8 cellular contexts compared by ENCODE assay signal in the genomic region with DNA sequence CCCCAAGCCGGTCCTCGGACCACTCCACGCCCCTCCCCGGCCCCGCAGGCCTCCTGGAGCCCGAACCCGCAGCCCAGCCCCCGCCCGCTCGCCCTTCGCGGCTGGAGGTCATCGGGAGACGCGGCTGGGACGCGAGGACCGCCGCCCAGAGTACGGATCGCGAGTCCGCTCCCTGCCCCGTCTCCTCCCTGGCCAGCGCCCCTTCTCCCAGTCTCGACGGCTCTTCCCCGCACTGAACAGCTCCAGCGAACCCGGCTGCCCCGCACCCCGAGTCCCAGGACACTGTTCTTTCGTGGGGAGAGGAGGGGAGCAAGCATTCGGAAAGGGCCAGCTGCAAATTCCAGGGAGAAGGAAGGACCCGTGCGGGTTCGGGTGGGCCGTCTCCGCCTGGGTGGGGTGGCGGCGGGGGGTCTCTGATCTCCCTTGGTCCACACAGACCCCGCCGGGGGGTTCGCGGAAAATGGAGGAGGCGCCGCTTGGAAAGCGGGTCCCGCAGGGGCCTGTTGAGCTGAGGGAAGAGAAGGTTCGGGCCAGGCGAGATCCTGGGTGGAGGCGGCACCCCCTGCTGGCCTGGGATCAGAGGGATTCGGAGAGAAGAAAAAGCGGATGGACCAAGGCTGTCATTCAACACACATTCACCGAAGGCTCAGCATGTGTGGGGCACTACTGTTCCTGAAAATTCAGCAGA. TPM values are rescaled to one million over a fixed set of nuclear protein-coding genes. Genes with fewer than 3 reads are reported as not detected.
A peak's percentile ranks its signal among the peaks of the same experiment; 100 is the strongest.
DNase-seq lines count a peak whose midpoint lies in the region; ATAC-seq, FAIRE-seq and TF ChIP-seq lines count a peak whose summit lies in the region.

No MANE protein-coding gene starts in this region.

- peak in 4 of 6 experiments; percentile 34 to 67 (median 64) for TF ChIP-seq CTCF in Peyer's patch (IDR thresholded peaks at IDR 0.05)

- POLR2A ChIA-PET in CD4-positive, alpha-beta memory T cell (lab: Charles Lee; ENCODE audit: partially characterized antibody): interaction anchor here (0.9 to 1.8 kb wide), 12 partner anchors 9 to 486 kb away, joined by 3 to 8 read pairs (median 3); a partner anchor contains a TSS

- CTCF ChIA-PET in CD4-positive, alpha-beta memory T cell (lab: Charles Lee; ENCODE audit: partially characterized antibody): interaction anchor here (0.6 to 1.8 kb wide), 5 partner anchors 12 to 396 kb away, joined by 3 to 10 read pairs (median 4); no protein-coding TSS in a partner anchor

- peaks cover 32% of the 10 kb centered on the region for H3K4me1 ChIP-seq in CD4-positive, alpha-beta memory T cell (ENCODE audit: insufficient read depth, low read length)
- H3K4me1 ChIP-seq in Peyer's patch: peaks cover 1 to 40% (median 27%) of the 10 kb centered on the region in 4 donors

- H3K9me3 ChIP-seq in CD4-positive, alpha-beta memory T cell (ENCODE audit: control insufficient read depth in 1 of 2, low read length in 2 of 2): no peaks in the 10 kb centered on the region
- no peaks in the 10 kb centered on the region for H3K9me3 ChIP-seq in Peyer's patch

- peaks cover 5 to 12% of the 10 kb centered on the region in 2 donors for H3K27me3 Mint-ChIP-seq in CD4-positive, alpha-beta memory T cell
- peaks cover 47% of the 10 kb centered on the region for H3K27me3 Mint-ChIP-seq in stimulated activated memory B cell treated with anti-CD40 and anti-IgM and Interleukin-4, amounts not matched to agents 10 μg/mL and 1 μg/mL and 100 μg/mL, for 72 hours

- H3K27ac ChIP-seq in CD4-positive, alpha-beta memory T cell (ENCODE audit: low read depth, low read length): peak overlapping the region; percentile 38
- H3K27ac ChIP-seq in Peyer's patch (no peak overlapping the region), caudate nucleus (ENCODE audit: low read depth, low read length) (peak overlapping the region; percentile 16)

- peak overlapping the region in 3 of 7 donors; percentile 21 to 60 (median 57) for H3K27ac Mint-ChIP-seq in CD4-positive, alpha-beta memory T cell
- no peak overlapping the region for H3K27ac Mint-ChIP-seq in stimulated activated memory B cell treated with anti-CD40 and anti-IgM and Interleukin-4, amounts not matched to agents 10 μg/mL and 1 μg/mL and 100 μg/mL, for 72 hours

- intact Hi-C loops in CD4-positive, alpha-beta memory T cell (cut with micrococcal nuclease): loop anchor here (1.0 to 10.0 kb wide), 5 partner anchors 17 to 341 kb away; a partner anchor contains a TSS

- H3K36me3 ChIP-seq in CD4-positive, alpha-beta memory T cell (ENCODE audit: insufficient read depth, low read length): no peaks in the 10 kb centered on the region
- H3K36me3 ChIP-seq in Peyer's patch: no peaks in the 10 kb centered on the region

- no peaks in the 10 kb centered on the region for H3K27me3 ChIP-seq in CD4-positive, alpha-beta memory T cell (ENCODE audit: insufficient read depth, low read length)
- H3K27me3 ChIP-seq in Peyer's patch: peaks cover 0 to 23% of the 10 kb centered on the region in 2 donors

- peaks cover 9 to 36% (median 22%) of the 10 kb centered on the region in 4 donors for H3K4me1 Mint-ChIP-seq in CD4-positive, alpha-beta memory T cell
- H3K4me1 Mint-ChIP-seq in stimulated activated memory B cell treated with anti-CD40 and anti-IgM and Interleukin-4, amounts not matched to agents 10 μg/mL and 1 μg/mL and 100 μg/mL, for 72 hours: peaks cover 38% of the 10 kb centered on the region

- peak overlapping the region; percentile 83 to 88 (median 86) for H3K4me3 Mint-ChIP-seq in CD4-positive, alpha-beta memory T cell
- peak overlapping the region; percentile 77 for H3K4me3 Mint-ChIP-seq in stimulated activated memory B cell treated with anti-CD40 and anti-IgM and Interleukin-4, amounts not matched to agents 10 μg/mL and 1 μg/mL and 100 μg/mL, for 72 hours

- peaks cover 0 to 2% (median 0%) of the 10 kb centered on the region in 8 donors for H3K9me3 Mint-ChIP-seq in CD4-positive, alpha-beta memory T cell
- H3K9me3 Mint-ChIP-seq in stimulated activated memory B cell treated with anti-CD40 and anti-IgM and Interleukin-4, amounts not matched to agents 10 μg/mL and 1 μg/mL and 100 μg/mL, for 72 hours: no peaks in the 10 kb centered on the region

- no peak for DNase-seq in CD4-positive, alpha-beta memory T cell
- DNase-seq in H54 (ENCODE audit: insufficient read length, low spot score) (peak; percentile 85), Peyer's patch (peak in 2 of 3 donors; percentile 80 to 81), caudate nucleus (lab: John Stamatoyannopoulos, UW) (peak in 32 of 61 donors; percentile 7 to 71 (median 34)), kidney tubule cell (ENCODE audit: low spot score) (peak; percentile 67), T-helper 9 cell (no peak)

- ATAC-seq in stimulated activated memory B cell treated with anti-CD40 and anti-IgM and Interleukin-4, amounts not matched to agents 10 μg/mL and 1 μg/mL and 100 μg/mL, for 72 hours: no peak
- ATAC-seq in HG03159 (IDR thresholded peaks at IDR 0.05; ENCODE audit: unreplicated experiment): no peak

- H3K36me3 Mint-ChIP-seq in CD4-positive, alpha-beta memory T cell: peaks cover 0 to 6% of the 10 kb centered on the region in 2 donors
- no peaks in the 10 kb centered on the region for H3K36me3 Mint-ChIP-seq in stimulated activated memory B cell treated with anti-CD40 and anti-IgM and Interleukin-4, amounts not matched to agents 10 μg/mL and 1 μg/mL and 100 μg/mL, for 72 hours

- H3K4me3 ChIP-seq in CD4-positive, alpha-beta memory T cell (ENCODE audit: low read length in 2 of 2): peak overlapping the region in 1 of 2 donors; percentile 57
- H3K4me3 ChIP-seq in Peyer's patch: peak overlapping the region; percentile 33 to 63 (median 60)

- no peak for TF ChIP-seq POLR2A in H54 (IDR thresholded peaks at IDR 0.05; ENCODE audit: low read depth, low read length)
- TF ChIP-seq POLR2A in Peyer's patch (IDR thresholded peaks at IDR 0.05): no peak

- FAIRE-seq in H54 (lab: Jason Lieb, UNC): no peak

RNA-seq across cellular contexts. Expression of a gene that starts 0.6 kb away (rescaled TPM):
- under 1 TPM; 0.30 to 0.47 TPM for total RNA-seq in CD4-positive, alpha-beta memory T cell
- 1 to 10 TPM in 1 of 2 donors, under 1 TPM in 1; 0.27 to 2.0 TPM for polyA plus RNA-seq in CD4-positive, alpha-beta memory T cell
- total RNA-seq in Peyer's patch: not detected

RNA-seq across cellular contexts. Expression of a gene that starts 4.2 kb away (rescaled TPM):
- total RNA-seq in CD4-positive, alpha-beta memory T cell: 10 to 100 TPM; 76.6 to 95.8 TPM
- 10 to 100 TPM; 30.8 to 39.8 TPM for polyA plus RNA-seq in CD4-positive, alpha-beta memory T cell
- total RNA-seq in Peyer's patch: 100 to 1,000 TPM in 1 of 4 donors, 10 to 100 TPM in 3; 25.9 to 130 (median 64.5) TPM

RNA-seq across cellular contexts. Expression of a gene that starts 16.1 kb away (rescaled TPM):
- total RNA-seq in CD4-positive, alpha-beta memory T cell: 10 to 100 TPM; 27.9 to 36.7 TPM
- polyA plus RNA-seq in CD4-positive, alpha-beta memory T cell: 10 to 100 TPM; 49.6 to 90.3 TPM
- 10 to 100 TPM; 32.4 to 49.0 (median 37.8) TPM for total RNA-seq in Peyer's patch

RNA-seq across cellular contexts. Expression of a gene that starts 29.1 kb away (rescaled TPM):
- 1 to 10 TPM; 4.9 to 5.2 TPM for total RNA-seq in CD4-positive, alpha-beta memory T cell
- 1 to 10 TPM in 1 of 2 donors, under 1 TPM in 1; 0.39 to 1.6 TPM for polyA plus RNA-seq in CD4-positive, alpha-beta memory T cell
- 10 to 100 TPM in 2 of 4 donors, 1 to 10 TPM in 2; 6.8 to 40.4 (median 12.8) TPM for total RNA-seq in Peyer's patch

Comparison
In these comparisons a context has a peak if more than half of its experiments do, and no peak if none do; other contexts are left out.
1. DNase-seq: peak in H54 (single experiment), Peyer's patch (2 of 3), caudate nucleus (32 of 61) and kidney tubule cell (single experiment); none in CD4-positive, alpha-beta memory T cell (0 of 5) and T-helper 9 cell (single experiment).
2. H3K27ac ChIP-seq: peak in CD4-positive, alpha-beta memory T cell (single experiment) and caudate nucleus (single experiment); none in Peyer's patch (0 of 4).